In the genomic region with DNA sequence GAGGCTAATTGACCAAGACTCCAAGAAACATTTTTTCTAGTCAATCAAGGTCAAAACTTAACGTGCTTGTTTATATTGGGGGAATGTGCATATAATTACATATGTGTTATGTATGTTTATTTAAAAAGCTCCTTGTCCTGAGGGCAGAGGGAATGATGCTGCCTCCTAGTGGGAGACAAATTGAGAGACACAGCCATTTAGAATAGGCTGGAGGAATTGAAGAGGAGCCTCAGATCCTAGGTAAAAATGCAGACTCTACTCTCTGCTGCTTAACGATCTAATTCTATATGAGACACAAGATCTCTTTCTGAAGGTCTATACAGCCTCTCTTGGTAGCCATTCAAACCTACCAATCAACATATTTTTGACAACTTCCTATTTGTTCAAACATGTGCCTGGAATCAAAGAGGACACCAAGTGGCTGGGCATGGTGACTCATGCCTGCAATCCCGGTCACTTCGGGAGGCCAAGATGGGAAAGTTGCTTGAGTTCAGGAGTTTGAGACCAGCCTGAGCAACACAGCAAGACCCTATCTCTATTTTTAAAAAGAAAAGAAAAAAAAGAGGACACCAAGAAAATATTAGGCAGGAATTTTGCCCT, we compare ENCODE assay signal across 10 cellular contexts.
DNase-seq lines count a peak whose midpoint lies in the region; ATAC-seq and TF ChIP-seq lines count a peak whose summit lies in the region.
"Had no signal": no experiment of that assay in that cellular context is flagged by ENCODE, and none has a peak within 500 bp of the region (broad histone marks: within the 10 kb centered on the region; RNA-seq: fewer than 3 reads in every experiment).

No MANE protein-coding gene starts in this region.

- TF ChIP-seq EP300 in tibial nerve (IDR thresholded peaks at IDR 0.05), result no peak

- TF ChIP-seq CTCF in tibial nerve (IDR thresholded peaks at IDR 0.05), result peak in 2 of 5 experiments; percentile 7 to 11

- intact Hi-C loops in activated T-helper 1 cell treated with anti-CD3 and anti-CD28 coated beads, Interleukin-12 subunit alpha, Interleukin-12 subunit beta, Interleukin-2, Interleukin-4 antibody, amounts not matched to agents 30 ng/mL and 10 ng/mL and 1 ng/mL, durations not matched to agents 14 hours and 24 hours and 36 hours (cut with micrococcal nuclease), result loop anchor here (5.0 kb wide), 1 partner anchor 56 kb away; no protein-coding TSS in a partner anchor

- H3K4me3 ChIP-seq in iPS DF 6.9 (ENCODE audit: low read length), result no peak overlapping the region
- no peak overlapping the region for H3K4me3 ChIP-seq in tibial nerve

- H3K9me3 ChIP-seq in iPS DF 6.9 (ENCODE audit: control insufficient read depth, insufficient read depth, low read length) (no peaks in the 10 kb centered on the region), tibial nerve (no peaks in the 10 kb centered on the region)

- no peaks in the 10 kb centered on the region for H3K36me3 ChIP-seq in iPS DF 6.9 (ENCODE audit: control insufficient read depth, insufficient read depth, low read length)
- H3K36me3 ChIP-seq in tibial nerve, result no peaks in the 10 kb centered on the region

- H3K36me3 Mint-ChIP-seq in activated T-helper 1 cell treated with anti-CD3 and anti-CD28 coated beads, Interleukin-12 subunit alpha, Interleukin-12 subunit beta, Interleukin-2, Interleukin-4 antibody, amounts not matched to agents 30 ng/mL and 10 ng/mL and 1 ng/mL, durations not matched to agents 14 hours and 24 hours and 36 hours (ENCODE audit: low read depth), result no peaks in the 10 kb centered on the region

- no peaks in the 10 kb centered on the region for H3K9me3 Mint-ChIP-seq in activated T-helper 1 cell treated with anti-CD3 and anti-CD28 coated beads, Interleukin-12 subunit alpha, Interleukin-12 subunit beta, Interleukin-2, Interleukin-4 antibody, amounts not matched to agents 30 ng/mL and 10 ng/mL and 1 ng/mL, durations not matched to agents 14 hours and 24 hours and 36 hours

- peak; percentile 12 for DNase-seq in NOMO-1 treated with DMSO at 0.1 percent for 48 hours (lab: John Stamatoyannopoulos, UW; ENCODE audit: unreplicated experiment)
- no peak for DNase-seq in NOMO-1 treated with dmso at 0.1 percent for 144 hours (lab: John Stamatoyannopoulos, UW; ENCODE audit: unreplicated experiment)
- peak; percentile 0 for DNase-seq in RKO (ENCODE audit: low spot score)
- peak; percentile 1 for DNase-seq in iPS DF 6.9 (ENCODE audit: low read depth, low spot score)
- DNase-seq in tibial nerve (ENCODE audit: low spot score in 2 of 2), result no peak
- no peak for DNase-seq in activated T-helper 1 cell treated with anti-CD3 and anti-CD28 coated beads, Interleukin-12 subunit alpha, Interleukin-12 subunit beta, Interleukin-2, Interleukin-4 antibody, amounts not matched to agents 30 ng/mL and 10 ng/mL and 1 ng/mL, durations not matched to agents 14 hours and 24 hours and 36 hours (ENCODE audit: low spot score)
- DNase-seq in NCI-H2107 treated with DMSO at 0.1 percent for 48 hours (lab: John Stamatoyannopoulos, UW; ENCODE audit: unreplicated experiment), result no peak
- DNase-seq: activated naive CD4-positive, alpha-beta T cell; NCI-H146 had no signal

- peaks cover 11% of the 10 kb centered on the region for H3K27me3 Mint-ChIP-seq in activated T-helper 1 cell treated with anti-CD3 and anti-CD28 coated beads, Interleukin-12 subunit alpha, Interleukin-12 subunit beta, Interleukin-2, Interleukin-4 antibody, amounts not matched to agents 30 ng/mL and 10 ng/mL and 1 ng/mL, durations not matched to agents 14 hours and 24 hours and 36 hours (ENCODE audit: insufficient read depth)

- H3K27ac ChIP-seq in iPS DF 6.9 (ENCODE audit: low read length) (no peak overlapping the region), tibial nerve (peak overlapping the region; percentile 65 to 84 (median 72))

- no peak for TF ChIP-seq POLR2A in tibial nerve (IDR thresholded peaks at IDR 0.05)

- H3K4me1 Mint-ChIP-seq in activated T-helper 1 cell treated with anti-CD3 and anti-CD28 coated beads, Interleukin-12 subunit alpha, Interleukin-12 subunit beta, Interleukin-2, Interleukin-4 antibody, amounts not matched to agents 30 ng/mL and 10 ng/mL and 1 ng/mL, durations not matched to agents 14 hours and 24 hours and 36 hours (ENCODE audit: low read depth), result no peaks in the 10 kb centered on the region

- ATAC-seq in GM19397 (IDR thresholded peaks at IDR 0.05; ENCODE audit: unreplicated experiment), result no peak

- WGBS in iPS DF 6.9 (ENCODE audit: insufficient coverage, insufficient read length), result no CpG with 5 or more reads among the region's 4 CpGs
- WGBS in tibial nerve, 2 donors, result 67 to 70% methylated on average over 4 of the region's 4 CpGs

- H3K4me1 ChIP-seq in iPS DF 6.9 (ENCODE audit: control insufficient read depth, insufficient read depth, low read length) (no peaks in the 10 kb centered on the region), tibial nerve (peaks cover 0 to 28% (median 12%) of the 10 kb centered on the region in 4 donors)

- H3K27me3 ChIP-seq in iPS DF 6.9 (ENCODE audit: control insufficient read depth, insufficient read depth, low read length) (no peaks in the 10 kb centered on the region), tibial nerve (no peaks in the 10 kb centered on the region)

- H3K4me3 Mint-ChIP-seq in activated T-helper 1 cell treated with anti-CD3 and anti-CD28 coated beads, Interleukin-12 subunit alpha, Interleukin-12 subunit beta, Interleukin-2, Interleukin-4 antibody, amounts not matched to agents 30 ng/mL and 10 ng/mL and 1 ng/mL, durations not matched to agents 14 hours and 24 hours and 36 hours, result no peak overlapping the region

- H3K27ac Mint-ChIP-seq in activated T-helper 1 cell treated with anti-CD3 and anti-CD28 coated beads, Interleukin-12 subunit alpha, Interleukin-12 subunit beta, Interleukin-2, Interleukin-4 antibody, amounts not matched to agents 30 ng/mL and 10 ng/mL and 1 ng/mL, durations not matched to agents 14 hours and 24 hours and 36 hours, result no peak overlapping the region

Comparison
In these comparisons a context has a peak if more than half of its experiments do, and no peak if none do; other contexts are left out.
1. DNase-seq: peak in NOMO-1 treated with DMSO at 0.1 percent for 48 hours (single experiment), RKO (single experiment) and iPS DF 6.9 (single experiment); none in NOMO-1 treated with dmso at 0.1 percent for 144 hours (single experiment), tibial nerve (0 of 2), activated T-helper 1 cell treated with anti-CD3 and anti-CD28 coated beads, Interleukin-12 subunit alpha, Interleukin-12 subunit beta, Interleukin-2, Interleukin-4 antibody, amounts not matched to agents 30 ng/mL and 10 ng/mL and 1 ng/mL, durations not matched to agents 14 hours and 24 hours and 36 hours (single experiment) and NCI-H2107 treated with DMSO at 0.1 percent for 48 hours (single experiment).